ENCODE assay signal across 2 cellular contexts in genomic region chr1:234724517-234725176, GRCh38.
TF ChIP-seq lines count a peak whose summit lies in the region.

No MANE protein-coding gene starts in this region.

TF ChIP-seq in HEK293, 187 proteins besides CTCF, POLR2A, EP300 and RAD21 (continues in another document):
- TF ChIP-seq, protein P1, sequence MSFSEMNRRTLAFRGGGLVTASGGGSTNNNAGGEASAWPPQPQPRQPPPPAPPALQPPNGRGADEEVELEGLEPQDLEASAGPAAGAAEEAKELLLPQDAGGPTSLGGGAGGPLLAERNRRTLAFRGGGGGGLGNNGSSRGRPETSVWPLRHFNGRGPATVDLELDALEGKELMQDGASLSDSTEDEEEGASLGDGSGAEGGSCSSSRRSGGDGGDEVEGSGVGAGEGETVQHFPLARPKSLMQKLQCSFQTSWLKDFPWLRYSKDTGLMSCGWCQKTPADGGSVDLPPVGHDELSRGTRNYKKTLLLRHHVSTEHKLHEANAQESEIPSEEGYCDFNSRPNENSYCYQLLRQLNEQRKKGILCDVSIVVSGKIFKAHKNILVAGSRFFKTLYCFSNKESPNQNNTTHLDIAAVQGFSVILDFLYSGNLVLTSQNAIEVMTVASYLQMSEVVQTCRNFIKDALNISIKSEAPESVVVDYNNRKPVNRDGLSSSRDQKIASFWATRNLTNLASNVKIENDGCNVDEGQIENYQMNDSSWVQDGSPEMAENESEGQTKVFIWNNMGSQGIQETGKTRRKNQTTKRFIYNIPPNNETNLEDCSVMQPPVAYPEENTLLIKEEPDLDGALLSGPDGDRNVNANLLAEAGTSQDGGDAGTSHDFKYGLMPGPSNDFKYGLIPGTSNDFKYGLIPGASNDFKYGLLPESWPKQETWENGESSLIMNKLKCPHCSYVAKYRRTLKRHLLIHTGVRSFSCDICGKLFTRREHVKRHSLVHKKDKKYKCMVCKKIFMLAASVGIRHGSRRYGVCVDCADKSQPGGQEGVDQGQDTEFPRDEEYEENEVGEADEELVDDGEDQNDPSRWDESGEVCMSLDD (tag by site-specific recombination; IDR thresholded peaks at IDR 0.05), result 0 out of 2 replicates have a peak, but pooled peaks have one; percentile 21
- TF ChIP-seq ZNF544 (tag by site-specific recombination; IDR thresholded peaks at IDR 0.05) (no peak), GLI4 (tag by site-specific recombination; IDR thresholded peaks at IDR 0.05) (no peak), PRDM2 (tag by site-specific recombination; IDR thresholded peaks at IDR 0.05; ENCODE audit: borderline replicate concordance) (peak; percentile 95; the same call in 1 of the 2 replicates), ZNF214 (tag by site-specific recombination; IDR thresholded peaks at IDR 0.05; ENCODE audit: borderline replicate concordance) (0 out of 2 replicates have a peak, but pooled peaks have one; percentile 1), GLIS2 (tag by site-specific recombination; IDR thresholded peaks at IDR 0.05) (peak; percentile 39; the same call in 1 of the 2 replicates), FEZF1 (tag by site-specific recombination; IDR thresholded peaks at IDR 0.05) (peak; percentile 55), SCRT2 (tag by site-specific recombination; IDR thresholded peaks at IDR 0.05) (0 out of 2 replicates have a peak, but pooled peaks have one; percentile 14), ZNF596 (tag by site-specific recombination; IDR thresholded peaks at IDR 0.05) (peak; percentile 38), ZXDB (tag by site-specific recombination; IDR thresholded peaks at IDR 0.05) (no peak), SP2 (tag by site-specific recombination; IDR thresholded peaks at IDR 0.05) (0 out of 2 replicates have a peak, but pooled peaks have one; percentile 2), KLF10 (tag by site-specific recombination; IDR thresholded peaks at IDR 0.05) (0 out of 2 replicates have a peak, but pooled peaks have one; percentile 12), ZSCAN30 (tag by site-specific recombination; IDR thresholded peaks at IDR 0.05) (peak; percentile 9; the same call in 1 of the 2 replicates), WT1 (tag by site-specific recombination; IDR thresholded peaks at IDR 0.05) (peak; percentile 55), ZBTB17 (tag by site-specific recombination; IDR thresholded peaks at IDR 0.05) (peak; percentile 53; the same call in 1 of the 2 replicates), ZBTB48 (tag by site-specific recombination; IDR thresholded peaks at IDR 0.05) (peak; percentile 21; the same call in 1 of the 2 replicates), PRDM1 (tag by site-specific recombination; IDR thresholded peaks at IDR 0.05) (no peak), ZNF341 (tag by site-specific recombination; IDR thresholded peaks at IDR 0.05; ENCODE audit: low read depth) (peak; percentile 6; the same call in 1 of the 2 replicates), ZNF16 (tag by site-specific recombination; IDR thresholded peaks at IDR 0.05; ENCODE audit: low read depth) (peak; percentile 49; the same call in 1 of the 2 replicates)
- TF ChIP-seq, protein P2, sequence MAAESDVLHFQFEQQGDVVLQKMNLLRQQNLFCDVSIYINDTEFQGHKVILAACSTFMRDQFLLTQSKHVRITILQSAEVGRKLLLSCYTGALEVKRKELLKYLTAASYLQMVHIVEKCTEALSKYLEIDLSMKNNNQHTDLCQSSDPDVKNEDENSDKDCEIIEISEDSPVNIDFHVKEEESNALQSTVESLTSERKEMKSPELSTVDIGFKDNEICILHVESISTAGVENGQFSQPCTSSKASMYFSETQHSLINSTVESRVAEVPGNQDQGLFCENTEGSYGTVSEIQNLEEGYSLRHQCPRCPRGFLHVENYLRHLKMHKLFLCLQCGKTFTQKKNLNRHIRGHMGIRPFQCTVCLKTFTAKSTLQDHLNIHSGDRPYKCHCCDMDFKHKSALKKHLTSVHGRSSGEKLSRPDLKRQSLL (tag by site-specific recombination; IDR thresholded peaks at IDR 0.05), result 0 out of 2 replicates have a peak, but pooled peaks have one; percentile 33

TF ChIP-seq in GM12878, 131 proteins besides CTCF, POLR2A, EP300 and RAD21 (continued from another document and continues in another):
- TF ChIP-seq PRDM15 (CRISPR knock-in tag; IDR thresholded peaks at IDR 0.05) (0 out of 2 replicates have a peak, but pooled peaks have one; percentile 17), FOS (IDR thresholded peaks at IDR 0.05; ENCODE audit: borderline replicate concordance, extremely low read depth, insufficient read length) (no peak), HDAC2 (IDR thresholded peaks at IDR 0.05) (no peak), SIX5 (IDR thresholded peaks at IDR 0.05; ENCODE audit: low read depth, low read length, severe bottlenecking) (no peak), SIN3A (IDR thresholded peaks at IDR 0.05; ENCODE audit: low read depth, low read length) (no peak), SMAD5 (IDR thresholded peaks at IDR 0.05; ENCODE audit: low read depth) (no peak), MTA3 (IDR thresholded peaks at IDR 0.05; ENCODE audit: borderline replicate concordance, low read length) (no peak), CUX1 (IDR thresholded peaks at IDR 0.05; ENCODE audit: insufficient replicate concordance, low read depth, low read length) (no peak), RUNX3 (IDR thresholded peaks at IDR 0.05; ENCODE audit: low read length) (no peak), PAX5 (IDR thresholded peaks at IDR 0.05; ENCODE audit: borderline replicate concordance, low read depth, low read length) (no peak), ZNF274 (IDR thresholded peaks at IDR 0.05; ENCODE audit: insufficient read depth, insufficient read length) (no peak), ZBED1 (IDR thresholded peaks at IDR 0.05; ENCODE audit: borderline replicate concordance) (0 out of 2 replicates have a peak, but pooled peaks have one; percentile 12), SRF (IDR thresholded peaks at IDR 0.05; ENCODE audit: low read depth in 2 of 2, low read length in 2 of 2) (no peak), SUPT20H (IDR thresholded peaks at IDR 0.05; ENCODE audit: borderline replicate concordance, control insufficient read depth, low read depth, low read length) (no peak), BHLHE40 (IDR thresholded peaks at IDR 0.05; ENCODE audit: borderline replicate concordance in 1 of 2, low read depth in 2 of 2, low read length in 1 of 2) (0 out of 4 replicates have a peak, but pooled peaks of 1 of the 2 experiments have one; percentile 7), SMARCA5 (IDR thresholded peaks at IDR 0.05) (0 out of 2 replicates have a peak, but pooled peaks have one; percentile 48), ZNF207 (IDR thresholded peaks at IDR 0.05; ENCODE audit: borderline replicate concordance) (no peak), ELK1 (IDR thresholded peaks at IDR 0.05; ENCODE audit: low read depth, low read length) (no peak), TAF1 (IDR thresholded peaks at IDR 0.05; ENCODE audit: borderline replicate concordance, low read depth, low read length) (no peak), PML (IDR thresholded peaks at IDR 0.05; ENCODE audit: low read length) (no peak), BACH1 (IDR thresholded peaks at IDR 0.05; ENCODE audit: borderline replicate concordance) (0 out of 2 replicates have a peak, but pooled peaks have one; percentile 13), FOXM1 (IDR thresholded peaks at IDR 0.05; ENCODE audit: low read depth, low read length) (no peak), SP1 (IDR thresholded peaks at IDR 0.05; ENCODE audit: low read depth, low read length) (no peak), ZNF592 (IDR thresholded peaks at IDR 0.05) (no peak), KAT2A (conservative IDR thresholded peaks at IDR 0.05; ENCODE audit: control insufficient read depth, low read depth, low read length) (no peak)
- TF ChIP-seq, protein P3, sequence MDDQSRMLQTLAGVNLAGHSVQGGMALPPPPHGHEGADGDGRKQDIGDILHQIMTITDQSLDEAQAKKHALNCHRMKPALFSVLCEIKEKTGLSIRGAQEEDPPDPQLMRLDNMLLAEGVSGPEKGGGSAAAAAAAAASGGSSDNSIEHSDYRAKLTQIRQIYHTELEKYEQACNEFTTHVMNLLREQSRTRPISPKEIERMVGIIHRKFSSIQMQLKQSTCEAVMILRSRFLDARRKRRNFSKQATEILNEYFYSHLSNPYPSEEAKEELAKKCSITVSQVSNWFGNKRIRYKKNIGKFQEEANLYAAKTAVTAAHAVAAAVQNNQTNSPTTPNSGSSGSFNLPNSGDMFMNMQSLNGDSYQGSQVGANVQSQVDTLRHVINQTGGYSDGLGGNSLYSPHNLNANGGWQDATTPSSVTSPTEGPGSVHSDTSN (IDR thresholded peaks at IDR 0.05; ENCODE audit: insufficient replicate concordance, low read depth, low read length), result no peak
